Comparison of ENCODE assay signal across 14 cellular contexts in genomic region chr20:43442310-43442880, GRCh38. TPM values are rescaled to one million over a fixed set of nuclear protein-coding genes. Genes with fewer than 3 reads are reported as not detected.
A peak's percentile ranks its signal among the peaks of the same experiment; 100 is the strongest.
DNase-seq lines count a peak whose midpoint lies in the region; ATAC-seq, FAIRE-seq and TF ChIP-seq lines count a peak whose summit lies in the region.
"Had no signal": no experiment of that assay in that cellular context is flagged by ENCODE, and none has a peak within 500 bp of the region (broad histone marks: within the 10 kb centered on the region; RNA-seq: fewer than 3 reads in every experiment).

No MANE protein-coding gene starts in this region.

- no peaks in the 10 kb centered on the region for H4K20me1 ChIP-seq in GM23248 (ENCODE audit: insufficient read depth)

- no peaks in the 10 kb centered on the region for H3F3A ChIP-seq in GM23248 (ENCODE audit: insufficient read depth)

- H3K4me1 ChIP-seq in A549: no peaks in the 10 kb centered on the region
- H3K4me1 ChIP-seq in GM23248 (ENCODE audit: insufficient read depth): 0 out of 2 replicates have a peak, but pooled peaks cover 3% of the 10 kb centered on the region
- H3K4me1 ChIP-seq: gastroesophageal sphincter, pancreas had no signal

- FAIRE-seq in A549 (lab: Jason Lieb, UNC): no peak
- FAIRE-seq: pancreas had no signal

- H3K27ac Mint-ChIP-seq in CD4-positive, alpha-beta T cell: no peak overlapping the region
- H3K27ac Mint-ChIP-seq: B cell had no signal

- H3K27me3 ChIP-seq in GM23248 (replicated peaks; ENCODE audit: insufficient read depth): no peaks in the 10 kb centered on the region; the same call in 1 of the 2 replicates
- H3K27me3 ChIP-seq in CD4-positive, alpha-beta T cell (ENCODE audit: control insufficient read depth, insufficient read depth, low read length): peaks cover 6% of the 10 kb centered on the region
- H3K27me3 ChIP-seq: pancreas had no signal

- H3K27ac ChIP-seq in A549: no peak overlapping the region
- no peak overlapping the region for H3K27ac ChIP-seq in GM23248
- H3K27ac ChIP-seq in CD4-positive, alpha-beta T cell (ENCODE audit: low read depth, low read length): no peak overlapping the region
- H3K27ac ChIP-seq: gastroesophageal sphincter, pancreas had no signal

- H3K4me3 ChIP-seq in A549 (no peak overlapping the region), GM23248 (no peak overlapping the region)
- H3K4me3 ChIP-seq: gastroesophageal sphincter, lung, pancreas had no signal

- H3K9ac ChIP-seq in GM23248: no peak overlapping the region

- no peaks in the 10 kb centered on the region for H3K9me3 Mint-ChIP-seq in CD4-positive, alpha-beta T cell

- 0 out of 2 replicates have a peak overlapping the region, but pooled peaks have one; percentile 29 for H2AFZ ChIP-seq in GM23248

- no peaks in the 10 kb centered on the region for H3K79me2 ChIP-seq in GM23248 (ENCODE audit: insufficient read depth)

- H3K4me2 ChIP-seq in A549: no peak overlapping the region
- H3K4me2 ChIP-seq in GM23248 (ENCODE audit: unreplicated experiment): no peak overlapping the region

- H3K9me3 ChIP-seq in A549 (no peaks in the 10 kb centered on the region), GM23248 (ENCODE audit: low read depth) (no peaks in the 10 kb centered on the region)
- H3K9me3 ChIP-seq in CD4-positive, alpha-beta T cell (ENCODE audit: control insufficient read depth, low read length): no peaks in the 10 kb centered on the region
- H3K9me3 ChIP-seq: gastroesophageal sphincter, pancreas had no signal

- in situ Hi-C loops in GM23248 (cut with MboI): no loop called here

- no peak for TF ChIP-seq CTCF in A549 (IDR thresholded peaks at IDR 0.05)
- TF ChIP-seq CTCF in CD4-positive, alpha-beta T cell (IDR thresholded peaks at IDR 0.05): no peak

- no peaks in the 10 kb centered on the region for H3K9me2 ChIP-seq in GM23248 (ENCODE audit: insufficient read depth)

- TF ChIP-seq POLR2A in A549 (IDR thresholded peaks at IDR 0.05; ENCODE audit: low read length): no peak

- TF ChIP-seq EP300 in A549 (IDR thresholded peaks at IDR 0.05): no peak

- CTCF ChIA-PET in A549 (lab: Yijun Ruan, JAX): interaction anchor here (0.7 to 1.7 kb wide), 3 partner anchors 9 to 30 kb away, joined by 3 to 4 read pairs (median 3); partner anchors contain the start of gene SRSF6
- CTCF ChIA-PET in CD4-positive, alpha-beta T cell (lab: Charles Lee): no interaction called here

- peaks cover 26% of the 10 kb centered on the region for H3K27me3 Mint-ChIP-seq in CD4-positive, alpha-beta T cell

- H3K36me3 ChIP-seq in GM23248 (ENCODE audit: low read depth): no peaks in the 10 kb centered on the region
- H3K36me3 ChIP-seq: gastroesophageal sphincter, pancreas had no signal

- POLR2A ChIA-PET in A549 (lab: Yijun Ruan, JAX): interaction anchor here (1.6 kb wide), 1 partner anchor 15 kb away, joined by 4 read pairs; no protein-coding TSS in a partner anchor
- POLR2A ChIA-PET in CD4-positive, alpha-beta T cell (lab: Charles Lee): no interaction called here

- H3K36me3 Mint-ChIP-seq in CD4-positive, alpha-beta T cell (ENCODE audit: low read depth): no peaks in the 10 kb centered on the region

- peaks cover 9% of the 10 kb centered on the region for H3K4me1 Mint-ChIP-seq in CD4-positive, alpha-beta T cell (ENCODE audit: low read depth)

- intact Hi-C loops in CD4-positive, alpha-beta T cell (cut with DNase I, micrococcal nuclease): no loop called here

- DNase-seq in A549 (ENCODE audit: low read depth in 1 of 2, low spot score in 1 of 2) (peak; percentile 51 to 63), GM23248 (peak; percentile 42), hepatic stellate cell (ENCODE audit: low spot score) (peak; percentile 43), RKO (ENCODE audit: low spot score) (no peak)
- DNase-seq in CD4-positive, alpha-beta T cell: no peak
- DNase-seq: NCI-H2081, OCI-M1, pancreas had no signal

- H3K4me3 Mint-ChIP-seq in CD4-positive, alpha-beta T cell: no peak overlapping the region
- H3K4me3 Mint-ChIP-seq: B cell had no signal

- peak in 1 of 2 experiments; percentile 21; a peak in 2 of 5 replicates for TF ChIP-seq RAD21 in A549 (conservative IDR thresholded peaks at IDR 0.05 in 1 of 2, IDR thresholded peaks at IDR 0.05 in 1 of 2)

- ATAC-seq in A549 (peak; percentile 81 to 88), SK-N-SH treated with all-trans-retinoic acid at 6 μM for 48 hours (peak; percentile 70), GM19463 (IDR thresholded peaks at IDR 0.05; ENCODE audit: unreplicated experiment) (no peak), HG02798 (IDR thresholded peaks at IDR 0.05; ENCODE audit: poor library complexity, unreplicated experiment) (no peak)
- no peak for ATAC-seq in CD4-positive, alpha-beta T cell (ENCODE audit: poor library complexity)
- ATAC-seq: gastroesophageal sphincter, pancreas had no signal

- WGBS in A549 (ENCODE audit: missing lambda C conversion rate): 35% methylated on average over 5 of the region's 5 CpGs
- WGBS in GM23248 (ENCODE audit: low coverage in 1 of 2, low lambda C conversion rate in 2 of 2, missing lambda C conversion rate in 2 of 2), 2 experiments: 22 to 27% methylated on average over 5 of the region's 5 CpGs

TF ChIP-seq in A549, 52 proteins besides CTCF, POLR2A, EP300 and RAD21 (continues in another document):
- TF ChIP-seq PBX3 (IDR thresholded peaks at IDR 0.05) (no peak), HOXA7 (CRISPR knock-in tag; IDR thresholded peaks at IDR 0.05) (no peak), ZNF302 (CRISPR knock-in tag; IDR thresholded peaks at IDR 0.05) (no peak), HOXB5 (CRISPR knock-in tag; IDR thresholded peaks at IDR 0.05) (no peak), NPAS2 (CRISPR knock-in tag; IDR thresholded peaks at IDR 0.05; ENCODE audit: borderline replicate concordance) (no peak), CHD4 (IDR thresholded peaks at IDR 0.05; ENCODE audit: borderline replicate concordance) (no peak), MAFK (IDR thresholded peaks at IDR 0.05; ENCODE audit: partially characterized antibody) (no peak), TFCP2L1 (CRISPR knock-in tag; IDR thresholded peaks at IDR 0.05) (no peak), HES2 (IDR thresholded peaks at IDR 0.05) (no peak)

TF ChIP-seq in SK-N-SH treated with all-trans-retinoic acid at 6 μM for 48 hours, 23 proteins besides CTCF, POLR2A, EP300 and RAD21:
- TF ChIP-seq ZC3H10 (CRISPR knock-in tag; IDR thresholded peaks at IDR 0.05) (no peak), PPARA (CRISPR knock-in tag; IDR thresholded peaks at IDR 0.05; ENCODE audit: borderline replicate concordance) (no peak), TSHZ2 (CRISPR knock-in tag; IDR thresholded peaks at IDR 0.05) (no peak), ZNF565 (CRISPR knock-in tag; conservative IDR thresholded peaks at IDR 0.05; ENCODE audit: low read depth) (no peak), ZNF70 (CRISPR knock-in tag; IDR thresholded peaks at IDR 0.05) (no peak), ZNF8 (CRISPR knock-in tag; IDR thresholded peaks at IDR 0.05) (no peak), TOX (CRISPR knock-in tag; IDR thresholded peaks at IDR 0.05; ENCODE audit: borderline replicate concordance) (no peak), GLIS3 (CRISPR knock-in tag; IDR thresholded peaks at IDR 0.05) (no peak), ISL1 (CRISPR knock-in tag; IDR thresholded peaks at IDR 0.05) (no peak), CSRNP3 (CRISPR knock-in tag; IDR thresholded peaks at IDR 0.05) (no peak), ZFP3 (CRISPR knock-in tag; IDR thresholded peaks at IDR 0.05) (no peak)
TF ChIP-seq in SK-N-SH treated with all-trans-retinoic acid at 6 μM for 48 hours: peak in this region for 0.

RNA-seq across cellular contexts. Expression of gene SRSF6, which starts 15.3 kb away (rescaled TPM):
- polyA plus RNA-seq in A549 (2011; rRNA removed) (134 and 145 TPM in 2 replicates), A549 (2017; fragmentation: RNase III; extraction: RNeasy Plus Mini Kit Qiagen cat#74134 plus additional on column Dnase treatment) (99.3 to 113 TPM (median 105 TPM) in 3 replicates), GM23248 (2016; fragmentation: Nextera tagmentation; extraction: Ambion mirVana) (87.5 and 94.7 TPM in 2 replicates)
- polyA plus RNA-seq in A549 (2012; cell fraction: cytosol; rRNA removed): 60.7 and 69.2 TPM in 2 replicates
- 76.8 and 121 TPM in 2 replicates for polyA plus RNA-seq in A549 (2012; cell fraction: nucleus; rRNA removed)
- 82.7 and 84.3 TPM in 2 replicates for polyA minus RNA-seq in A549 (2011; rRNA and poly(A)+ RNA removed)
- 44.0 and 44.8 TPM in 2 replicates for total RNA-seq in GM23248 (2014; rRNA removed; shearing (Covaris generic))
- total RNA-seq in CD4-positive, alpha-beta T cell: 100 to 1,000 TPM; 312 to 313 TPM

Comparison
In these comparisons a context has a peak if more than half of its experiments do, and no peak if none do; other contexts are left out.
1. ATAC-seq: peak in A549 (2 of 2) and SK-N-SH treated with all-trans-retinoic acid at 6 μM for 48 hours (single experiment); none in GM19463 (single experiment), HG02798 (single experiment) and CD4-positive, alpha-beta T cell (single experiment).
2. DNase-seq: peak in A549 (2 of 2), GM23248 (single experiment) and hepatic stellate cell (single experiment); none in RKO (single experiment) and CD4-positive, alpha-beta T cell (0 of 10).